20 cellular contexts compared by ENCODE assay signal in the genomic region with DNA sequence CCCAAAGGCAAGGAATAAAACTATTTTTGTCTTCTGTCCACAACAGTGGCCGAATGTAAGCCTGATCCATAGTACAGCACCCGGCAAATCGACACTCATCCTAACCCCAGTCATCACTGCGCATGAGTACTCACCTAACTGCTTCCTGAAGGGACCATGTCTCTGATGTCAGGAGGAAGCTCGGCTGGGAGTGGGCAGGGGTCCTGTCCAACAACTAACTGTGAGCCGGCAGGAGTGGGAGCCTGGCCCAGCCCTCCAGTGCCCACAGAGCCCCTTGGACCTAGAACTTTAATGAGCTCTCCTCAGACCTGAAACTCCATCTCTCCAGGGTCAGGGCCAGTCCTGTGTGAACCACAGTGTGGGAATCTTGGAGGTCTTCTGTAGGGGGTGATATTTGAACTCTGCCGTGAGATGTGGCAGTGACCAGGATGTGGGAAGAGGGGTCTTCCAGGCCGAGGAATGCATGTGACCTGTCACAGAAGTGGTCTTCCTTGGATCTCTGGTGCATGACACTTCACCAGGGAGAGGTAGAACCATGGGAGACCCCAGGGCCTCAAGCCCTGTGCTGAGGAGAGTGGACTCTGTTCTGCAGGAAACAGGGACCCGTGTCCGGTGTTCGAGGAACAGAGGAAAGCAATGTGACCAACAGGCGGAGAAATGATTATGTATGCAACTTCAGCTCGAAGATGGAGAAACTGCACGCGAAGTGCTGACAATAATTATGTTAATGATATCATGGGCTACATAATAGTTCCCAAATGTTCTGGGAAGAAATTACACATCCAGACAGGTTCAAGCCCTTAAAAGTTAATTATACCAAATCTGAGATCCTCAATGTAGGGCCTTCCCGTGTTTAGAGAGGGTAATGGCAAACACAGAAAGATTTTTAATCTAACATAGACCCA.
"Had no signal": no experiment of that assay in that cellular context is flagged by ENCODE, and none has a peak within 500 bp of the region (broad histone marks: within the 10 kb centered on the region; RNA-seq: fewer than 3 reads in every experiment).

No MANE protein-coding gene starts in this region.

- H3K9me3 Mint-ChIP-seq: immature natural killer cell; natural killer cell; stimulated activated naive B cell treated with anti-CD40 and anti-IgM and Interleukin-4, amounts not matched to agents 10 μg/mL and 1 μg/mL and 100 μg/mL, for 72 hours had no signal

- DNase-seq: colonic mucosa; effector memory CD4-positive, alpha-beta T cell; esophagus squamous epithelium; hypothalamus; immature natural killer cell; left ventricle myocardium superior; lower lobe of right lung; natural killer cell; occipital lobe; pancreas; right lobe of liver; small intestine; stimulated activated CD4-positive, alpha-beta T cell treated with anti-CD3 and anti-CD28 coated beads, Interleukin-15, amount 100 ng/mL, for 24 hours; stimulated activated CD4-positive, alpha-beta T cell treated with anti-CD3 and anti-CD28 coated beads, Interleukin-2, amount 100 ng/mL, for 48 hours; stimulated activated naive B cell treated with anti-CD40 and anti-IgM and Interleukin-4, amounts not matched to agents 10 μg/mL and 1 μg/mL and 100 μg/mL, for 72 hours; upper lobe of right lung; uterus had no signal

- H3K36me3 Mint-ChIP-seq: immature natural killer cell; natural killer cell; stimulated activated naive B cell treated with anti-CD40 and anti-IgM and Interleukin-4, amounts not matched to agents 10 μg/mL and 1 μg/mL and 100 μg/mL, for 72 hours had no signal

- H3K4me1 Mint-ChIP-seq: natural killer cell; stimulated activated naive B cell treated with anti-CD40 and anti-IgM and Interleukin-4, amounts not matched to agents 10 μg/mL and 1 μg/mL and 100 μg/mL, for 72 hours had no signal

- H3K27ac Mint-ChIP-seq: dendritic cell treated with granulocyte-macrophage colony-stimulating factor and Interleukin-4, amounts not matched to agents 40 ng/mL and 50 ng/mL, for 4 days; immature natural killer cell; natural killer cell; progenitor cell of endocrine pancreas; stimulated activated naive B cell treated with anti-CD40 and anti-IgM and Interleukin-4, amounts not matched to agents 10 μg/mL and 1 μg/mL and 100 μg/mL, for 72 hours; stimulated activated naive CD8-positive, alpha-beta T cell treated with anti-CD3 and anti-CD28 coated beads, Interleukin-15, Interleukin-2, amounts not matched to agents 100 ng/mL and 50 ng/mL, for 24 hours had no signal

- H3K4me3 Mint-ChIP-seq: dendritic cell treated with granulocyte-macrophage colony-stimulating factor and Interleukin-4, amounts not matched to agents 40 ng/mL and 50 ng/mL, for 4 days; immature natural killer cell; natural killer cell; stimulated activated naive B cell treated with anti-CD40 and anti-IgM and Interleukin-4, amounts not matched to agents 10 μg/mL and 1 μg/mL and 100 μg/mL, for 72 hours; stimulated activated naive CD8-positive, alpha-beta T cell treated with anti-CD3 and anti-CD28 coated beads, Interleukin-15, Interleukin-2, amounts not matched to agents 100 ng/mL and 50 ng/mL, for 24 hours had no signal

- ATAC-seq: left ventricle myocardium superior; lower lobe of right lung; pancreas; right lobe of liver; stimulated activated naive B cell treated with anti-CD40 and anti-IgM and Interleukin-4, amounts not matched to agents 10 μg/mL and 1 μg/mL and 100 μg/mL, for 72 hours; upper lobe of right lung had no signal
